12 cellular contexts compared by ENCODE assay signal in genomic region chr1:167634435-167634834, GRCh38. TPM values are rescaled to one million over a fixed set of nuclear protein-coding genes. Genes with fewer than 3 reads are reported as not detected.
A peak's percentile ranks its signal among the peaks of the same experiment; 100 is the strongest.
DNase-seq lines count a peak whose midpoint lies in the region; ATAC-seq and TF ChIP-seq lines count a peak whose summit lies in the region.
"Had no signal": no experiment of that assay in that cellular context is flagged by ENCODE, and none has a peak within 500 bp of the region (broad histone marks: within the 10 kb centered on the region; RNA-seq: fewer than 3 reads in every experiment).

No MANE protein-coding gene starts in this region.

- H3K27ac ChIP-seq in HL-60 (replicated peaks) (peak overlapping the region; percentile 59), A673 (ENCODE audit: low read depth, low read length, poor library complexity, severe bottlenecking) (no peak overlapping the region)
- H3K27ac ChIP-seq: A549 had no signal

- peaks cover 54% of the 10 kb centered on the region for H3K4me1 Mint-ChIP-seq in T-helper 2 cell treated with Interferon-gamma antibody and Interleukin-4, amounts not matched to agents 5 μg/mL and 100 μg/mL, for 36 hours (ENCODE audit: low read depth)
- peaks cover 69% of the 10 kb centered on the region for H3K4me1 Mint-ChIP-seq in activated CD4-positive, alpha-beta memory T cell treated with anti-CD3 and anti-CD28 coated beads for 36 hours (ENCODE audit: low read depth)
- H3K4me1 Mint-ChIP-seq in naive thymus-derived CD8-positive, alpha-beta T cell: peaks cover 43 to 91% (median 86%) of the 10 kb centered on the region in 4 donors

- H3K27me3 Mint-ChIP-seq in T-helper 2 cell treated with Interferon-gamma antibody and Interleukin-4, amounts not matched to agents 5 μg/mL and 100 μg/mL, for 36 hours (ENCODE audit: low read depth): no peaks in the 10 kb centered on the region
- H3K27me3 Mint-ChIP-seq in activated CD4-positive, alpha-beta memory T cell treated with anti-CD3 and anti-CD28 coated beads for 36 hours: no peaks in the 10 kb centered on the region
- no peaks in the 10 kb centered on the region for H3K27me3 Mint-ChIP-seq in naive thymus-derived CD8-positive, alpha-beta T cell

- POLR2A ChIA-PET in activated CD4-positive, alpha-beta memory T cell treated with anti-CD3 and anti-CD28 coated beads for 36 hours (lab: Charles Lee): interaction anchor here (1.8 to 2.0 kb wide), 2 partner anchors 16 to 34 kb away, joined by 5 to 7 read pairs; no protein-coding TSS in a partner anchor
- POLR2A ChIA-PET in naive thymus-derived CD8-positive, alpha-beta T cell (lab: Charles Lee): interaction anchor here (0.6 to 15.9 kb wide), 4 partner anchors 17 to 75 kb away, joined by 5 to 315 read pairs (median 143); no protein-coding TSS in a partner anchor
- POLR2A ChIA-PET in A673 (lab: Charles Lee; ENCODE audit: low non-redundant PET): no interaction called here

- ATAC-seq in naive thymus-derived CD8-positive, alpha-beta T cell: no peak
- ATAC-seq: A549 had no signal

- no TSS peak for BruUV-seq in A673 (replicated peaks; lab: Mats Ljungman, UMichigan)

- H3K9me3 ChIP-seq in A673 (ENCODE audit: low read depth, low read length, poor library complexity, severe bottlenecking): no peaks in the 10 kb centered on the region
- H3K9me3 ChIP-seq: A549 had no signal

- TF ChIP-seq CTCF in HL-60 (IDR thresholded peaks at IDR 0.05; ENCODE audit: insufficient read depth, low read length) (no peak), A673 (conservative IDR thresholded peaks at IDR 0.05; ENCODE audit: low read depth, low read length) (no peak)

- H3K27me3 ChIP-seq in HL-60 (ENCODE audit: insufficient read depth, poor library complexity, severe bottlenecking) (no peaks in the 10 kb centered on the region), A673 (replicated peaks; ENCODE audit: insufficient read depth, low read depth, low read length, poor library complexity) (peaks cover 18% of the 10 kb centered on the region)

- H3K4me3 Mint-ChIP-seq in T-helper 2 cell treated with Interferon-gamma antibody and Interleukin-4, amounts not matched to agents 5 μg/mL and 100 μg/mL, for 36 hours: peak overlapping the region; percentile 92
- peak overlapping the region; percentile 14 for H3K4me3 Mint-ChIP-seq in activated CD4-positive, alpha-beta memory T cell treated with anti-CD3 and anti-CD28 coated beads for 36 hours
- H3K4me3 Mint-ChIP-seq in naive thymus-derived CD8-positive, alpha-beta T cell: peak overlapping the region; percentile 88 to 99 (median 95)

- peaks cover 69% of the 10 kb centered on the region for H3K36me3 Mint-ChIP-seq in T-helper 2 cell treated with Interferon-gamma antibody and Interleukin-4, amounts not matched to agents 5 μg/mL and 100 μg/mL, for 36 hours (ENCODE audit: low read depth)
- peaks cover 38% of the 10 kb centered on the region for H3K36me3 Mint-ChIP-seq in activated CD4-positive, alpha-beta memory T cell treated with anti-CD3 and anti-CD28 coated beads for 36 hours
- H3K36me3 Mint-ChIP-seq in naive thymus-derived CD8-positive, alpha-beta T cell: peaks cover 5 to 42% (median 19%) of the 10 kb centered on the region in 3 donors

- CTCF ChIA-PET in activated CD4-positive, alpha-beta memory T cell treated with anti-CD3 and anti-CD28 coated beads for 36 hours (lab: Charles Lee): interaction anchor here (0.8 to 8.5 kb wide), 4 partner anchors 8 to 77 kb away, joined by 3 to 98 read pairs (median 4); no protein-coding TSS in a partner anchor
- CTCF ChIA-PET in A673 (lab: Charles Lee): no interaction called here

- H3K4me1 ChIP-seq in A673 (ENCODE audit: insufficient read depth, low read length, poor library complexity, severe bottlenecking): peaks cover 3% of the 10 kb centered on the region

- H3K27ac Mint-ChIP-seq in T-helper 2 cell treated with Interferon-gamma antibody and Interleukin-4, amounts not matched to agents 5 μg/mL and 100 μg/mL, for 36 hours: peak overlapping the region; percentile 28
- H3K27ac Mint-ChIP-seq in activated CD4-positive, alpha-beta memory T cell treated with anti-CD3 and anti-CD28 coated beads for 36 hours: peak overlapping the region; percentile 97
- H3K27ac Mint-ChIP-seq in naive thymus-derived CD8-positive, alpha-beta T cell: peak overlapping the region; percentile 34 to 100 (median 94)

- DNase-seq in T-helper 2 cell treated with Interferon-gamma antibody and Interleukin-4, amounts not matched to agents 5 μg/mL and 100 μg/mL, for 36 hours (ENCODE audit: low spot score): no peak
- DNase-seq in T-helper 2 cell: no peak
- no peak for DNase-seq in HL-60 (ENCODE audit: low read depth in 1 of 2, low spot score in 1 of 2)
- no peak for DNase-seq in activated CD4-positive, alpha-beta memory T cell treated with anti-CD3 and anti-CD28 coated beads for 36 hours
- DNase-seq in naive thymus-derived CD8-positive, alpha-beta T cell: no peak
- no peak for DNase-seq in AG20443 (ENCODE audit: low spot score)
- DNase-seq in A673 (ENCODE audit: low spot score): no peak
- no peak for DNase-seq in NCI-H510A (lab: John Stamatoyannopoulos, UW)
- DNase-seq: DMS79 treated with DMSO at 0.1 percent for 48 hours; NCI-H2029; stimulated activated CD4-positive, alpha-beta T cell treated with anti-CD3 and anti-CD28 coated beads, Interleukin-12 subunit alpha, Interleukin-12 subunit beta, amount 100 ng/mL, for 4 hours had no signal

- intact Hi-C loops in activated CD4-positive, alpha-beta memory T cell treated with anti-CD3 and anti-CD28 coated beads for 36 hours (cut with micrococcal nuclease): loop anchor here (5.0 kb wide), 1 partner anchor 303 kb away; the partner anchor contains the start of genes DCAF6 and MPC2
- intact Hi-C loops in A673 (cut with micrococcal nuclease; ENCODE audit: unreplicated experiment): no loop called here

- H3K36me3 ChIP-seq in A673 (ENCODE audit: insufficient read depth, low read length, poor library complexity, severe bottlenecking): no peaks in the 10 kb centered on the region

- H3K4me3 ChIP-seq in HL-60 (replicated peaks; ENCODE audit: insufficient read depth, low read length) (no peak overlapping the region), A673 (ENCODE audit: low read depth, low read length, poor library complexity, severe bottlenecking) (no peak overlapping the region)
- H3K4me3 ChIP-seq: A549 had no signal

- no peaks in the 10 kb centered on the region for H3K9me3 Mint-ChIP-seq in T-helper 2 cell treated with Interferon-gamma antibody and Interleukin-4, amounts not matched to agents 5 μg/mL and 100 μg/mL, for 36 hours
- H3K9me3 Mint-ChIP-seq in activated CD4-positive, alpha-beta memory T cell treated with anti-CD3 and anti-CD28 coated beads for 36 hours: no peaks in the 10 kb centered on the region
- peaks cover 0 to 3% (median 0%) of the 10 kb centered on the region in 9 donors for H3K9me3 Mint-ChIP-seq in naive thymus-derived CD8-positive, alpha-beta T cell

RNA-seq across cellular contexts. Expression of gene RCSD1, which starts 4.4 kb away (rescaled TPM):
- 10 to 100 TPM; 61.7 to 65.8 TPM for total RNA-seq in activated CD4-positive, alpha-beta memory T cell treated with anti-CD3 and anti-CD28 coated beads for 36 hours
- 100 to 1,000 TPM; 149 to 156 TPM for total RNA-seq in naive thymus-derived CD8-positive, alpha-beta T cell
- polyA plus RNA-seq in naive thymus-derived CD8-positive, alpha-beta T cell: 100 to 1,000 TPM; 121 to 132 (median 124) TPM
- total RNA-seq in A673 (2021): not detected in 2 replicates
- polyA plus RNA-seq: A549 had no signal

Comparison
In these comparisons a context has a peak if more than half of its experiments do, and no peak if none do; other contexts are left out.
1. H3K27ac Mint-ChIP-seq: peak in every context shown above with its lines; median percentile 97 in activated CD4-positive, alpha-beta memory T cell treated with anti-CD3 and anti-CD28 coated beads for 36 hours; 94 in naive thymus-derived CD8-positive, alpha-beta T cell; 28 in T-helper 2 cell treated with Interferon-gamma antibody and Interleukin-4, amounts not matched to agents 5 μg/mL and 100 μg/mL, for 36 hours.
2. H3K4me3 Mint-ChIP-seq: peak in every context shown above with its lines; median percentile 95 in naive thymus-derived CD8-positive, alpha-beta T cell; 92 in T-helper 2 cell treated with Interferon-gamma antibody and Interleukin-4, amounts not matched to agents 5 μg/mL and 100 μg/mL, for 36 hours; 14 in activated CD4-positive, alpha-beta memory T cell treated with anti-CD3 and anti-CD28 coated beads for 36 hours.
3. RNA of gene RCSD1, which starts 4.4 kb away (total RNA-seq): 149 to 156 TPM in naive thymus-derived CD8-positive, alpha-beta T cell and 61.7 to 65.8 TPM in activated CD4-positive, alpha-beta memory T cell treated with anti-CD3 and anti-CD28 coated beads for 36 hours; not detected in A673; every median in the first group is over 10 times any median in the second.